Comparison of ENCODE assay signal across 9 cellular contexts in the genomic region with DNA sequence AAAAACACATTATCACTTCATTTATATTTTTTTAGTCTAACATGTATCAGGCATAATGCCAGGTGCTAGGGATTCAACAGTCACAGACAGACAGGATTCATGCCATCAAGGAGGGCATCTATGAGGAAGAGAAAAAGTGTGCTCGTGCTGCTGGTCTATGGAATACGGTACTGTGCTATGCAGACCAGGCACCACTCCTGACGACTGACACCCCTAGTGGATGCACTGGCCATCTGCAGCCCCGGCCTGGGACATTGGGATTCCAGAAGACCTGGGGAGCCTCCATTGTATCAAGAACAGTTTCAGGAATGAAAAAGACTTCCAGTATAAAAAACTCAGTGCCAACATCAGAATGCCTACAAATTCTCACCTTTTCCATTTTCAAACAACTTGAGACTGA.
DNase-seq lines count a peak whose midpoint lies in the region; ATAC-seq and TF ChIP-seq lines count a peak whose summit lies in the region.
"Had no signal": no experiment of that assay in that cellular context is flagged by ENCODE, and none has a peak within 500 bp of the region (broad histone marks: within the 10 kb centered on the region; RNA-seq: fewer than 3 reads in every experiment).

No MANE protein-coding gene starts in this region.

- intact Hi-C loops in activated CD8-positive, alpha-beta T cell treated with anti-CD3 and anti-CD28 coated beads for 36 hours (cut with micrococcal nuclease) = no loop called here
- intact Hi-C loops in left cardiac atrium (cut with DNase I) = no loop called here

- POLR2A ChIA-PET in activated CD8-positive, alpha-beta T cell treated with anti-CD3 and anti-CD28 coated beads for 36 hours (lab: Charles Lee) = no interaction called here
- POLR2A ChIA-PET in activated CD8-positive, alpha-beta T cell treated with anti-CD3 and anti-CD28 coated beads, Interleukin-2, amount 10 ng/mL, durations not matched to agents 7 days and 5 days (lab: Charles Lee) = interaction anchor here (0.6 kb wide), 1 partner anchor 1561 kb away, joined by 3 read pairs; no protein-coding TSS in a partner anchor

- TF ChIP-seq RAD21 in Ishikawa (IDR thresholded peaks at IDR 0.05; ENCODE audit: low read depth) = peak; percentile 55; the same call in 1 of the 2 replicates

- DNase-seq in activated CD8-positive, alpha-beta T cell treated with anti-CD3 and anti-CD28 coated beads for 36 hours = peak; percentile 28
- no peak for DNase-seq in activated CD8-positive, alpha-beta T cell treated with anti-CD3 and anti-CD28 coated beads, Interleukin-2, amount 10 ng/mL, durations not matched to agents 7 days and 5 days
- peak; percentile 51 for DNase-seq in left cardiac atrium
- peak; percentile 18 for DNase-seq in stimulated activated CD4-positive, alpha-beta T cell treated with anti-CD3 and anti-CD28 coated beads, Interleukin-1b, Interleukin-23, amount 100 ng/mL, for 48 hours
- no peak for DNase-seq in superior temporal gyrus (ENCODE audit: extremely low spot score)

- no peak overlapping the region for H3K4me3 Mint-ChIP-seq in activated CD8-positive, alpha-beta T cell treated with anti-CD3 and anti-CD28 coated beads for 36 hours
- no peak overlapping the region for H3K4me3 Mint-ChIP-seq in activated CD8-positive, alpha-beta T cell treated with anti-CD3 and anti-CD28 coated beads, Interleukin-2, amount 10 ng/mL, durations not matched to agents 7 days and 5 days
- H3K4me3 Mint-ChIP-seq: dendritic cell treated with granulocyte-macrophage colony-stimulating factor and Interleukin-4, amounts not matched to agents 40 ng/mL and 50 ng/mL, for 4 days had no signal

- TF ChIP-seq CTCF in activated CD8-positive, alpha-beta T cell treated with anti-CD3 and anti-CD28 coated beads for 36 hours (IDR thresholded peaks at IDR 0.05) = peak; percentile 38
- peak; percentile 19 for TF ChIP-seq CTCF in VCaP (conservative IDR thresholded peaks at IDR 0.05)

- CTCF ChIA-PET in activated CD8-positive, alpha-beta T cell treated with anti-CD3 and anti-CD28 coated beads for 36 hours (lab: Charles Lee) = interaction anchor here (0.7 to 2.8 kb wide), 4 partner anchors 10 to 208 kb away, joined by 3 to 8 read pairs (median 5); no protein-coding TSS in a partner anchor
- CTCF ChIA-PET in activated CD8-positive, alpha-beta T cell treated with anti-CD3 and anti-CD28 coated beads, Interleukin-2, amount 10 ng/mL, durations not matched to agents 7 days and 5 days (lab: Charles Lee) = interaction anchor here (0.7 to 1.7 kb wide), 5 partner anchors 17 to 211 kb away, joined by 3 to 4 read pairs (median 3); no protein-coding TSS in a partner anchor

- H3K36me3 Mint-ChIP-seq in activated CD8-positive, alpha-beta T cell treated with anti-CD3 and anti-CD28 coated beads for 36 hours (ENCODE audit: low read depth) = peaks cover 5% of the 10 kb centered on the region
- peaks cover 15% of the 10 kb centered on the region for H3K36me3 Mint-ChIP-seq in activated CD8-positive, alpha-beta T cell treated with anti-CD3 and anti-CD28 coated beads, Interleukin-2, amount 10 ng/mL, durations not matched to agents 7 days and 5 days (ENCODE audit: low read depth)

- peak; percentile 62 for ATAC-seq in activated CD8-positive, alpha-beta T cell treated with anti-CD3 and anti-CD28 coated beads for 36 hours
- ATAC-seq in activated CD8-positive, alpha-beta T cell treated with anti-CD3 and anti-CD28 coated beads, Interleukin-2, amount 10 ng/mL, durations not matched to agents 7 days and 5 days = no peak
- ATAC-seq in GM21825 (IDR thresholded peaks at IDR 0.05; ENCODE audit: unreplicated experiment) (peak; percentile 86), left cardiac atrium (peak; percentile 70 to 85)

- no peaks in the 10 kb centered on the region for H3K27me3 Mint-ChIP-seq in activated CD8-positive, alpha-beta T cell treated with anti-CD3 and anti-CD28 coated beads for 36 hours
- H3K27me3 Mint-ChIP-seq in activated CD8-positive, alpha-beta T cell treated with anti-CD3 and anti-CD28 coated beads, Interleukin-2, amount 10 ng/mL, durations not matched to agents 7 days and 5 days (ENCODE audit: low read depth) = no peaks in the 10 kb centered on the region
- H3K27me3 Mint-ChIP-seq: dendritic cell treated with granulocyte-macrophage colony-stimulating factor and Interleukin-4, amounts not matched to agents 40 ng/mL and 50 ng/mL, for 4 days had no signal

- no peak overlapping the region for H3K27ac ChIP-seq in VCaP

- no peak for TF ChIP-seq EP300 in Ishikawa (IDR thresholded peaks at IDR 0.05; ENCODE audit: borderline replicate concordance)

- no peaks in the 10 kb centered on the region for H3K9me3 Mint-ChIP-seq in activated CD8-positive, alpha-beta T cell treated with anti-CD3 and anti-CD28 coated beads for 36 hours
- H3K9me3 Mint-ChIP-seq in activated CD8-positive, alpha-beta T cell treated with anti-CD3 and anti-CD28 coated beads, Interleukin-2, amount 10 ng/mL, durations not matched to agents 7 days and 5 days (ENCODE audit: insufficient read depth) = no peaks in the 10 kb centered on the region
- H3K9me3 Mint-ChIP-seq: dendritic cell treated with granulocyte-macrophage colony-stimulating factor and Interleukin-4, amounts not matched to agents 40 ng/mL and 50 ng/mL, for 4 days had no signal

- peaks cover 58% of the 10 kb centered on the region for H3K4me1 Mint-ChIP-seq in activated CD8-positive, alpha-beta T cell treated with anti-CD3 and anti-CD28 coated beads for 36 hours (ENCODE audit: low read depth)
- peaks cover 37% of the 10 kb centered on the region for H3K4me1 Mint-ChIP-seq in activated CD8-positive, alpha-beta T cell treated with anti-CD3 and anti-CD28 coated beads, Interleukin-2, amount 10 ng/mL, durations not matched to agents 7 days and 5 days (ENCODE audit: low read depth)

- H3K27ac Mint-ChIP-seq in activated CD8-positive, alpha-beta T cell treated with anti-CD3 and anti-CD28 coated beads for 36 hours = no peak overlapping the region
- no peak overlapping the region for H3K27ac Mint-ChIP-seq in activated CD8-positive, alpha-beta T cell treated with anti-CD3 and anti-CD28 coated beads, Interleukin-2, amount 10 ng/mL, durations not matched to agents 7 days and 5 days
- H3K27ac Mint-ChIP-seq: dendritic cell treated with granulocyte-macrophage colony-stimulating factor and Interleukin-4, amounts not matched to agents 40 ng/mL and 50 ng/mL, for 4 days had no signal

TF ChIP-seq in Ishikawa, 13 proteins besides CTCF, POLR2A, EP300 and RAD21:
- TF ChIP-seq FOXM1 (IDR thresholded peaks at IDR 0.05; ENCODE audit: borderline replicate concordance, low read depth) = no peak
- 0 out of 2 replicates have a peak, but pooled peaks have one; percentile 40 for TF ChIP-seq TEAD4 (IDR thresholded peaks at IDR 0.05)

Comparison
In these comparisons a context has a peak if more than half of its experiments do, and no peak if none do; other contexts are left out.
1. DNase-seq: peak in activated CD8-positive, alpha-beta T cell treated with anti-CD3 and anti-CD28 coated beads for 36 hours (single experiment), left cardiac atrium (single experiment) and stimulated activated CD4-positive, alpha-beta T cell treated with anti-CD3 and anti-CD28 coated beads, Interleukin-1b, Interleukin-23, amount 100 ng/mL, for 48 hours (single experiment); none in activated CD8-positive, alpha-beta T cell treated with anti-CD3 and anti-CD28 coated beads, Interleukin-2, amount 10 ng/mL, durations not matched to agents 7 days and 5 days (single experiment) and superior temporal gyrus (single experiment).